Comparison of ENCODE assay signal across 8 cellular contexts in the genomic region with DNA sequence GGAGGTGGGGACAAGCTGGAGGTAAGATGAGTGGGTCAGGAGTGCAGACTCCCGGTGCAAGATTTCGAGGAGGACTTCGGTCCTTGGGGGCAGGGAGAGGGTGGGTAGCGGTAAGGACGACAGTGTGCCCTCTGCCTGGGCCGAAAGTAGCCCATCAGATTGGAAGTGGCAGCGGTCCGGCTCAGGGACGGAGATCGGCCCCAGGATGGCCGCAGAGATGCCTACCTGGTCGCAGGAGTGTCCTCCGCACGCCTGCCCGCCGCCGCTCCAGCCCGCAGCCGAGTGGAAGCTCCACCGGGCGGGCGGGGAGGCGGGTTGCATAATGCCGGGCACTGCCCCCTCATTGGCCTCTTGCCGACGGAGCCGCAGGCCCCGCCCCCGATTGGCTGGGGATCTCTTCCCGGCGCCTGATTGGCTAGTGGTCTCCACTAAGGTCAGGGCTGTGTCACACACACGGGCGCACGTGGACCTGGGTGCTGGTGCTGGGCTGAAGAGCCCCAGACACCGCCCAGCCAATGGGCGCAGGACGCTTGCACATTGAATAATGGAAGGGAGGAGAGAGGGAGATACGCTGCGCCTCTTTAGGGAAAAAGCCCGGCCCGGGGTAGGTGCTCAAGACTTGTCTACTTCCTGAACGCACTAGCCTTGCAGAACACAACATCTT. TPM values are rescaled to one million over a fixed set of nuclear protein-coding genes. Genes with fewer than 3 reads are reported as not detected.
DNase-seq lines count a peak whose midpoint lies in the region; ATAC-seq, FAIRE-seq and TF ChIP-seq lines count a peak whose summit lies in the region.

A gene with protein sequence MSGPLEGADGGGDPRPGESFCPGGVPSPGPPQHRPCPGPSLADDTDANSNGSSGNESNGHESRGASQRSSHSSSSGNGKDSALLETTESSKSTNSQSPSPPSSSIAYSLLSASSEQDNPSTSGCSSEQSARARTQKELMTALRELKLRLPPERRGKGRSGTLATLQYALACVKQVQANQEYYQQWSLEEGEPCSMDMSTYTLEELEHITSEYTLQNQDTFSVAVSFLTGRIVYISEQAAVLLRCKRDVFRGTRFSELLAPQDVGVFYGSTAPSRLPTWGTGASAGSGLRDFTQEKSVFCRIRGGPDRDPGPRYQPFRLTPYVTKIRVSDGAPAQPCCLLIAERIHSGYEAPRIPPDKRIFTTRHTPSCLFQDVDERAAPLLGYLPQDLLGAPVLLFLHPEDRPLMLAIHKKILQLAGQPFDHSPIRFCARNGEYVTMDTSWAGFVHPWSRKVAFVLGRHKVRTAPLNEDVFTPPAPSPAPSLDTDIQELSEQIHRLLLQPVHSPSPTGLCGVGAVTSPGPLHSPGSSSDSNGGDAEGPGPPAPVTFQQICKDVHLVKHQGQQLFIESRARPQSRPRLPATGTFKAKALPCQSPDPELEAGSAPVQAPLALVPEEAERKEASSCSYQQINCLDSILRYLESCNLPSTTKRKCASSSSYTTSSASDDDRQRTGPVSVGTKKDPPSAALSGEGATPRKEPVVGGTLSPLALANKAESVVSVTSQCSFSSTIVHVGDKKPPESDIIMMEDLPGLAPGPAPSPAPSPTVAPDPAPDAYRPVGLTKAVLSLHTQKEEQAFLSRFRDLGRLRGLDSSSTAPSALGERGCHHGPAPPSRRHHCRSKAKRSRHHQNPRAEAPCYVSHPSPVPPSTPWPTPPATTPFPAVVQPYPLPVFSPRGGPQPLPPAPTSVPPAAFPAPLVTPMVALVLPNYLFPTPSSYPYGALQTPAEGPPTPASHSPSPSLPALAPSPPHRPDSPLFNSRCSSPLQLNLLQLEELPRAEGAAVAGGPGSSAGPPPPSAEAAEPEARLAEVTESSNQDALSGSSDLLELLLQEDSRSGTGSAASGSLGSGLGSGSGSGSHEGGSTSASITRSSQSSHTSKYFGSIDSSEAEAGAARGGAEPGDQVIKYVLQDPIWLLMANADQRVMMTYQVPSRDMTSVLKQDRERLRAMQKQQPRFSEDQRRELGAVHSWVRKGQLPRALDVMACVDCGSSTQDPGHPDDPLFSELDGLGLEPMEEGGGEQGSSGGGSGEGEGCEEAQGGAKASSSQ (N-terminal part only) (minus strand): TSS at position 293 of the 664 bp plus-strand sequence. CDS start 1,698 bp downstream, outside the sequence.

- H3K27ac ChIP-seq in OCI-LY7 (ENCODE audit: low read depth, low read length, poor library complexity, severe bottlenecking) (peak within 1 kb of the TSS; percentile 70), endothelial cell of umbilical vein (ENCODE audit: insufficient read depth, low read depth, low read length) (peak within 1 kb of the TSS; percentile 99)

- H2AFZ ChIP-seq in OCI-LY7 (ENCODE audit: low read length) (peak within 1 kb of the TSS; percentile 16; the same call in 1 of the 2 replicates), endothelial cell of umbilical vein (ENCODE audit: low read depth, low read length) (no peak within 1 kb of the TSS)

- peak within 1 kb of the TSS; percentile 82 for H3K4me3 ChIP-seq in OCI-LY7 (ENCODE audit: low read depth, low read length, poor library complexity, severe bottlenecking)
- peak within 1 kb of the TSS; percentile 67 to 83 (median 69) for H3K4me3 ChIP-seq in endothelial cell of umbilical vein (replicated peaks in 1 of 3; ENCODE audit: insufficient read depth in 1 of 3, low read depth in 1 of 3, low read length in 3 of 3)

- H3K9me3 Mint-ChIP-seq in mesothelial cell of epicardium, result no peaks in the 10 kb centered on the region

- H3K36me3 ChIP-seq in OCI-LY7 (ENCODE audit: insufficient read depth, low read length) (peaks cover 29% of the 10 kb centered on the region), endothelial cell of umbilical vein (ENCODE audit: control insufficient read depth in 2 of 2, extremely low read depth in 1 of 2, insufficient read depth in 2 of 2, low read length in 2 of 2) (peaks cover 2 to 26% of the 10 kb centered on the region in 2 experiments)

- H3K36me3 Mint-ChIP-seq in mesothelial cell of epicardium, result peaks cover 11% of the 10 kb centered on the region

- FAIRE-seq in endothelial cell of umbilical vein (lab: Jason Lieb, UNC), result peak; percentile 98

- no peaks in the 10 kb centered on the region for H3K27me3 Mint-ChIP-seq in mesothelial cell of epicardium (ENCODE audit: low read depth)

- no peak for TF ChIP-seq CTCF in OCI-LY7 (conservative IDR thresholded peaks at IDR 0.05; ENCODE audit: low read length)
- no peak for TF ChIP-seq CTCF in endothelial cell of umbilical vein (IDR thresholded peaks at IDR 0.05; ENCODE audit: extremely low read depth in 1 of 2, insufficient read depth in 1 of 2, low read depth in 1 of 2, low read length in 2 of 2)
- TF ChIP-seq CTCF in mesothelial cell of epicardium (IDR thresholded peaks at IDR 0.05; ENCODE audit: unreplicated experiment), result no peak

- no peak within 1 kb of the TSS for H3K27ac Mint-ChIP-seq in mesothelial cell of epicardium

- no peaks in the 10 kb centered on the region for H3K9me1 ChIP-seq in endothelial cell of umbilical vein (replicated peaks; ENCODE audit: control insufficient read depth, extremely low read depth, insufficient read depth, low read length)

- intact Hi-C loops in OCI-LY7 (cut with micrococcal nuclease; ENCODE audit: unreplicated experiment), result loop anchor here (10.0 kb wide), 1 partner anchor 317 kb away; a partner anchor contains a TSS
- intact Hi-C loops in endothelial cell of umbilical vein (cut with micrococcal nuclease), result no loop called here

- no peaks in the 10 kb centered on the region for H3K9me2 ChIP-seq in OCI-LY7 (ENCODE audit: insufficient read depth, low read length)

- no peaks in the 10 kb centered on the region for H3K9me3 ChIP-seq in OCI-LY7 (ENCODE audit: low read length)
- no peaks in the 10 kb centered on the region for H3K9me3 ChIP-seq in endothelial cell of umbilical vein (replicated peaks; ENCODE audit: control insufficient read depth, insufficient read depth, low read length)

- no peaks in the 10 kb centered on the region for H3K27me3 ChIP-seq in endothelial cell of umbilical vein (ENCODE audit: control insufficient read depth in 2 of 2, insufficient read depth in 2 of 2, low read length in 2 of 2)

- H3K4me1 ChIP-seq in OCI-LY7 (ENCODE audit: insufficient read depth, low read length, poor library complexity, severe bottlenecking), result peaks cover 51% of the 10 kb centered on the region
- peaks cover 48% of the 10 kb centered on the region for H3K4me1 ChIP-seq in endothelial cell of umbilical vein (ENCODE audit: control insufficient read depth, extremely low read depth, insufficient read depth, low read length)

- H3K9ac ChIP-seq in endothelial cell of umbilical vein (replicated peaks; ENCODE audit: extremely low read depth, insufficient read depth, low read length), result peak within 1 kb of the TSS; percentile 96

- H3K4me1 Mint-ChIP-seq in mesothelial cell of epicardium, result peaks cover 23% of the 10 kb centered on the region

- H3K4me3 Mint-ChIP-seq in mesothelial cell of epicardium, result peak within 1 kb of the TSS; percentile 91

- BruUV-seq in OCI-LY7 (replicated peaks; lab: Mats Ljungman, UMichigan) (no TSS peak), endothelial cell of umbilical vein (replicated peaks; lab: Mats Ljungman, UMichigan) (no TSS peak)

- no peak for ATAC-seq in GM19328 (IDR thresholded peaks at IDR 0.05; ENCODE audit: unreplicated experiment)

- H4K20me1 ChIP-seq in OCI-LY7 (ENCODE audit: insufficient read depth, low read length) (no peaks in the 10 kb centered on the region; the same call in 1 of the 2 replicates), endothelial cell of umbilical vein (replicated peaks; ENCODE audit: control insufficient read depth, extremely low read depth, insufficient read depth, low read length) (no peaks in the 10 kb centered on the region)

- DNase-seq in DMS153 treated with DMSO at 0.1 percent for 48 hours (lab: John Stamatoyannopoulos, UW; ENCODE audit: unreplicated experiment) (peak; percentile 29), HT1080 (ENCODE audit: low read depth) (peak; percentile 75), OCI-LY7 (ENCODE audit: low spot score) (peak; percentile 89), activated T-cell treated with anti-CD3 and anti-CD28 coated beads for 24 hours (ENCODE audit: low read depth) (peak; percentile 82), endothelial cell of umbilical vein (ENCODE audit: low read depth, low spot score) (peak; percentile 92), mesothelial cell of epicardium (ENCODE audit: low spot score in 2 of 2, unreplicated experiment in 2 of 2) (peak; percentile 82 to 89)
- peak; percentile 71 to 72 for DNase-seq in stimulated activated CD8-positive, alpha-beta memory T cell treated with anti-CD3 and anti-CD28 coated beads, Interleukin-15, amount 100 ng/mL, for 4 hours (ENCODE audit: low read depth in 2 of 2)

- CTCF ChIA-PET in OCI-LY7 (lab: Charles Lee; ENCODE audit: unreplicated experiment), result interaction anchor here (0.6 kb wide), 1 partner anchor 317 kb away, joined by 5 read pairs; no protein-coding TSS in a partner anchor
- CTCF ChIA-PET in endothelial cell of umbilical vein (lab: Charles Lee), result interaction anchor here (3.6 kb wide), 1 partner anchor 12 kb away, joined by 28 read pairs; no protein-coding TSS in a partner anchor

- POLR2A ChIA-PET in OCI-LY7 (lab: Charles Lee), result interaction anchor here (0.6 to 1.0 kb wide), 2 partner anchors 15 to 23 kb away, joined by 3 read pairs; no protein-coding TSS in a partner anchor
- POLR2A ChIA-PET in endothelial cell of umbilical vein (lab: Charles Lee), result interaction anchor here (1.0 kb wide), 3 partner anchors 9 to 21 kb away, joined by 4 to 9 read pairs (median 5); no protein-coding TSS in a partner anchor

- H3K4me2 ChIP-seq in OCI-LY7 (ENCODE audit: low read length) (peak within 1 kb of the TSS; percentile 95), endothelial cell of umbilical vein (ENCODE audit: insufficient read depth, low read length) (peak within 1 kb of the TSS; percentile 82)

- H3K79me2 ChIP-seq in OCI-LY7 (ENCODE audit: insufficient read depth, low read depth, low read length) (peaks cover 12% of the 10 kb centered on the region; the same call in 1 of the 2 replicates), endothelial cell of umbilical vein (ENCODE audit: control insufficient read depth, insufficient read depth, low read length) (peaks cover 5% of the 10 kb centered on the region)

- dilution Hi-C loops in endothelial cell of umbilical vein (cut with MboI; ENCODE audit: extremely low pct_ligation_motif_present, low sequenced_read_pairs), result no loop called here

- TF ChIP-seq POLR2A in endothelial cell of umbilical vein (IDR thresholded peaks at IDR 0.05; ENCODE audit: low read depth, low read length), result peak; percentile 74

RNA-seq across cellular contexts. Expression of the gene that starts here (rescaled TPM):
- total RNA-seq in HT1080 (2014; rRNA removed; shearing (Covaris generic)), result 3.2 and 5.2 TPM in 2 replicates
- polyA plus RNA-seq in HT1080 (2015; cell fraction: cytosol; rRNA removed), result 3.2 and 4.2 TPM in 2 replicates
- 11.2 and 19.3 TPM in 2 replicates for polyA plus RNA-seq in HT1080 (2015; cell fraction: nucleus; rRNA removed)
- total RNA-seq in OCI-LY7 (2014; rRNA removed; shearing (Covaris generic)), result 13.9 and 15.4 TPM in 2 replicates
- total RNA-seq in OCI-LY7 (2022) (38.0 and 48.0 TPM in 2 replicates), endothelial cell of umbilical vein (32.1 and 36.5 TPM in 2 replicates), mesothelial cell of epicardium (55.2 to 70.2 TPM (median 58.0 TPM) in 3 replicates)
- polyA plus RNA-seq in endothelial cell of umbilical vein, result 12.1 and 13.6 TPM in 2 replicates
- 4.5 and 8.9 TPM in 2 replicates for polyA plus RNA-seq in endothelial cell of umbilical vein (2011; cell fraction: cytosol; rRNA removed)
- polyA plus RNA-seq in endothelial cell of umbilical vein (2011; cell fraction: nucleus; rRNA removed), result 62.6 and 82.7 TPM in 2 replicates
- polyA plus RNA-seq in endothelial cell of umbilical vein (2012), result 11.4 and 13.3 TPM in 2 replicates
- 22.8 and 40.7 TPM in 2 replicates for polyA minus RNA-seq in endothelial cell of umbilical vein
- 12.3 TPM for polyA minus RNA-seq in endothelial cell of umbilical vein (2011; cell fraction: cytosol; rRNA and poly(A)+ RNA removed)
- 49.0 and 77.9 TPM in 2 replicates for polyA minus RNA-seq in endothelial cell of umbilical vein (2011; cell fraction: nucleus; rRNA and poly(A)+ RNA removed)

Comparison
In these comparisons a context has a peak if more than half of its experiments do, and no peak if none do; other contexts are left out.
1. DNase-seq: peak in every context shown above with its lines; median percentile 92 in endothelial cell of umbilical vein; 89 in OCI-LY7; 86 in mesothelial cell of epicardium; 82 in activated T-cell treated with anti-CD3 and anti-CD28 coated beads for 24 hours; 75 in HT1080; 72 in stimulated activated CD8-positive, alpha-beta memory T cell treated with anti-CD3 and anti-CD28 coated beads, Interleukin-15, amount 100 ng/mL, for 4 hours; 29 in DMS153 treated with DMSO at 0.1 percent for 48 hours.